8 cellular contexts compared by ENCODE assay signal in genomic region chr16:19886061-19886792, GRCh38. TPM values are rescaled to one million over a fixed set of nuclear protein-coding genes. Genes with fewer than 3 reads are reported as not detected.
A peak's percentile ranks its signal among the peaks of the same experiment; 100 is the strongest.
DNase-seq lines count a peak whose midpoint lies in the region; ATAC-seq and TF ChIP-seq lines count a peak whose summit lies in the region.

No MANE protein-coding gene starts in this region.

- peak; percentile 71 for DNase-seq in activated gamma-delta T cell treated with Interleukin-2 at 50 U/mL for 16 hours
- DNase-seq in activated gamma-delta T cell (lab: John Stamatoyannopoulos, UW) = no peak
- peak; percentile 64 for DNase-seq in KG1 (lab: John Stamatoyannopoulos, UW)
- DNase-seq in SHP77 (lab: John Stamatoyannopoulos, UW) = peak; percentile 9 to 42
- DNase-seq in fibroblast of the conjunctiva (ENCODE audit: low read depth) = peak; percentile 56
- peak; percentile 78 for DNase-seq in stomach

- no peaks in the 10 kb centered on the region for H3K9me3 Mint-ChIP-seq in activated T-helper 17 cell treated with anti-CD3 and anti-CD28 coated beads, Interleukin-2, amount 50 U/mL, for 72 hours

- TF ChIP-seq EP300 in stomach (IDR thresholded peaks at IDR 0.05) = no peak

- H3K36me3 Mint-ChIP-seq in activated T-helper 17 cell treated with anti-CD3 and anti-CD28 coated beads, Interleukin-2, amount 50 U/mL, for 72 hours (ENCODE audit: low read depth) = no peaks in the 10 kb centered on the region

- H3K36me3 ChIP-seq in neutrophil (no peaks in the 10 kb centered on the region), stomach (no peaks in the 10 kb centered on the region)

- 5 to 10% (median 7%) methylated on average over 19 to 20 of the region's 20 CpGs for WGBS in stomach, 5 donors

- no peak overlapping the region for H3K27ac Mint-ChIP-seq in activated T-helper 17 cell treated with anti-CD3 and anti-CD28 coated beads, Interleukin-2, amount 50 U/mL, for 72 hours

- no peaks in the 10 kb centered on the region for H3K9me3 ChIP-seq in neutrophil
- H3K9me3 ChIP-seq in stomach = no peaks in the 10 kb centered on the region

- TF ChIP-seq CTCF in neutrophil (IDR thresholded peaks at IDR 0.05) (peak; percentile 52), stomach (IDR thresholded peaks at IDR 0.05) (peak; percentile 42 to 100 (median 99))

- peaks cover 20% of the 10 kb centered on the region for H3K27me3 Mint-ChIP-seq in activated T-helper 17 cell treated with anti-CD3 and anti-CD28 coated beads, Interleukin-2, amount 50 U/mL, for 72 hours

- no peak overlapping the region for H3K27ac ChIP-seq in neutrophil
- H3K27ac ChIP-seq in stomach = peak overlapping the region in 3 of 5 donors; percentile 72 to 88 (median 87)

- TF ChIP-seq POLR2A in stomach (IDR thresholded peaks at IDR 0.05) = no peak

- peak; percentile 62 for ATAC-seq in activated T-helper 17 cell treated with anti-CD3 and anti-CD28 coated beads, Interleukin-2, amount 50 U/mL, for 72 hours (replicated peaks)

- peaks cover 14% of the 10 kb centered on the region for H3K4me1 Mint-ChIP-seq in activated T-helper 17 cell treated with anti-CD3 and anti-CD28 coated beads, Interleukin-2, amount 50 U/mL, for 72 hours

- H3K4me3 Mint-ChIP-seq in activated T-helper 17 cell treated with anti-CD3 and anti-CD28 coated beads, Interleukin-2, amount 50 U/mL, for 72 hours = peak overlapping the region; percentile 86

- H3K27me3 ChIP-seq in neutrophil (peaks cover 57% of the 10 kb centered on the region), stomach (peaks cover 0 to 36% (median 5%) of the 10 kb centered on the region in 3 donors)

- no peak overlapping the region for H3K4me3 ChIP-seq in neutrophil (ENCODE audit: low read depth in 1 of 2, low read length in 1 of 2)
- peak overlapping the region; percentile 67 to 80 (median 70) for H3K4me3 ChIP-seq in stomach

- intact Hi-C loops in stomach (cut with DNase I; ENCODE audit: low total_unique reads) = loop anchor here (5.0 to 10.0 kb wide), 2 partner anchors 171 to 284 kb away; partner anchors contain the start of genes IQCK and KNOP1

- H3K4me1 ChIP-seq in neutrophil (ENCODE audit: control insufficient read depth in 1 of 2, insufficient read depth in 1 of 2, low read depth in 1 of 2, low read length in 1 of 2) (peaks cover 14 to 23% of the 10 kb centered on the region in 2 experiments), stomach (peaks cover 12 to 50% (median 39%) of the 10 kb centered on the region in 4 donors)

RNA-seq across cellular contexts. Expression of gene GPRC5B, which starts 1.6 kb away (rescaled TPM):
- not detected for total RNA-seq in activated T-helper 17 cell treated with anti-CD3 and anti-CD28 coated beads, Interleukin-2, amount 50 U/mL, for 72 hours
- 10 to 100 TPM in 3 of 5 donors, 1 to 10 TPM in 2; 6.1 to 77.2 (median 24.2) TPM for total RNA-seq in stomach
- 10 to 100 TPM; 16.3 to 30.3 (median 24.9) TPM for polyA plus RNA-seq in stomach

Comparison
In these comparisons a context has a peak if more than half of its experiments do, and no peak if none do; other contexts are left out.
1. H3K4me3 ChIP-seq: peak in stomach (4 of 4); none in neutrophil (0 of 2).
2. RNA of gene GPRC5B, which starts 1.6 kb away (total RNA-seq): 6.1 to 77.2 TPM in stomach; not detected in activated T-helper 17 cell treated with anti-CD3 and anti-CD28 coated beads, Interleukin-2, amount 50 U/mL, for 72 hours; every median in the first group is over 4 times any median in the second.